ENCODE assay signal across 1 cellular context in the genomic region with DNA sequence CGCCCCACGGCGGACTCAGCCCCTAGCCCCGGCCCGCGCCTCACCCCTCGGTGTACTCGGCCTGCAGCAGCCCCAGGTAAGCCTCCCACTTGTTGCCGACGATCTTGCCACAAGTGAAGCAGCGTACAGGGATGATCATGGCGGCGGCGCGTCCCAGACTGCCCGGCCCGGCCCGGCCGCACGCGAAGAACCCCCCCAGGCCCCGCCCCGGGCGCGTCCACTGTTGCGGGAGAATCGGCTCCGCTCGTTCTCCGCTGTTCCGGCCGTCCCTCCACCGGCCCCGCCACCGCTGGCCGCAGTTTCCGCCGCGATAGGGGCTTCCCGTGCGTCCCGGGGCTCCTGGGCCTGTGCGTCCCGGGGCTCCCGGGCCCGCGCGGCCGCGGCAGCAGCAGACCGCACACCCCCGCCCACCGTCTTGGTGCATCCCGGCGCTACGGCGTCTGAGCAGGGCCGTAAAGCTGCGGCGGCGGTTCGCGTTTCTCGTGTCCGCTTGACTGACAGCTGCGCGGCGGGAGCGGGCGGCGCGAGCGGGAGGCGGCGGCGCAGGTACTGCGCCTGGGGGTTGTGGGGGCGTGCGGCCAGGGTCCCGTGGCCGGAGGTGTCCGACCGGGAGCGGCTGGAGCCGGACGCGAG.
TF ChIP-seq lines count a peak whose summit lies in the region.

A gene (minus strand): TSS at position 160 of the 633 bp plus-strand sequence. CDS start 21 bp downstream, at position 139.
A gene with protein sequence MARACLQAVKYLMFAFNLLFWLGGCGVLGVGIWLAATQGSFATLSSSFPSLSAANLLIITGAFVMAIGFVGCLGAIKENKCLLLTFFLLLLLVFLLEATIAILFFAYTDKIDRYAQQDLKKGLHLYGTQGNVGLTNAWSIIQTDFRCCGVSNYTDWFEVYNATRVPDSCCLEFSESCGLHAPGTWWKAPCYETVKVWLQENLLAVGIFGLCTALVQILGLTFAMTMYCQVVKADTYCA (plus strand): TSS at position 483 of the 633 bp plus-strand sequence. CDS start 7,453 bp downstream, outside the sequence.

TF ChIP-seq in K562, 482 proteins besides CTCF, POLR2A, EP300 and RAD21 (continued from another document and continues in another):
- peak; percentile 54 for TF ChIP-seq HNRNPLL (IDR thresholded peaks at IDR 0.05; ENCODE audit: low read depth, low read length, poor library complexity, severe bottlenecking)
- no peak for TF ChIP-seq ZNF644 (tag; IDR thresholded peaks at IDR 0.05; ENCODE audit: low read depth)
- TF ChIP-seq, protein P1, sequence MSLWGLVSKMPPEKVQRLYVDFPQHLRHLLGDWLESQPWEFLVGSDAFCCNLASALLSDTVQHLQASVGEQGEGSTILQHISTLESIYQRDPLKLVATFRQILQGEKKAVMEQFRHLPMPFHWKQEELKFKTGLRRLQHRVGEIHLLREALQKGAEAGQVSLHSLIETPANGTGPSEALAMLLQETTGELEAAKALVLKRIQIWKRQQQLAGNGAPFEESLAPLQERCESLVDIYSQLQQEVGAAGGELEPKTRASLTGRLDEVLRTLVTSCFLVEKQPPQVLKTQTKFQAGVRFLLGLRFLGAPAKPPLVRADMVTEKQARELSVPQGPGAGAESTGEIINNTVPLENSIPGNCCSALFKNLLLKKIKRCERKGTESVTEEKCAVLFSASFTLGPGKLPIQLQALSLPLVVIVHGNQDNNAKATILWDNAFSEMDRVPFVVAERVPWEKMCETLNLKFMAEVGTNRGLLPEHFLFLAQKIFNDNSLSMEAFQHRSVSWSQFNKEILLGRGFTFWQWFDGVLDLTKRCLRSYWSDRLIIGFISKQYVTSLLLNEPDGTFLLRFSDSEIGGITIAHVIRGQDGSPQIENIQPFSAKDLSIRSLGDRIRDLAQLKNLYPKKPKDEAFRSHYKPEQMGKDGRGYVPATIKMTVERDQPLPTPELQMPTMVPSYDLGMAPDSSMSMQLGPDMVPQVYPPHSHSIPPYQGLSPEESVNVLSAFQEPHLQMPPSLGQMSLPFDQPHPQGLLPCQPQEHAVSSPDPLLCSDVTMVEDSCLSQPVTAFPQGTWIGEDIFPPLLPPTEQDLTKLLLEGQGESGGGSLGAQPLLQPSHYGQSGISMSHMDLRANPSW (CRISPR knock-in tag; IDR thresholded peaks at IDR 0.05) = 0 out of 2 replicates have a peak, but pooled peaks have one; percentile 44
- TF ChIP-seq, protein P2, sequence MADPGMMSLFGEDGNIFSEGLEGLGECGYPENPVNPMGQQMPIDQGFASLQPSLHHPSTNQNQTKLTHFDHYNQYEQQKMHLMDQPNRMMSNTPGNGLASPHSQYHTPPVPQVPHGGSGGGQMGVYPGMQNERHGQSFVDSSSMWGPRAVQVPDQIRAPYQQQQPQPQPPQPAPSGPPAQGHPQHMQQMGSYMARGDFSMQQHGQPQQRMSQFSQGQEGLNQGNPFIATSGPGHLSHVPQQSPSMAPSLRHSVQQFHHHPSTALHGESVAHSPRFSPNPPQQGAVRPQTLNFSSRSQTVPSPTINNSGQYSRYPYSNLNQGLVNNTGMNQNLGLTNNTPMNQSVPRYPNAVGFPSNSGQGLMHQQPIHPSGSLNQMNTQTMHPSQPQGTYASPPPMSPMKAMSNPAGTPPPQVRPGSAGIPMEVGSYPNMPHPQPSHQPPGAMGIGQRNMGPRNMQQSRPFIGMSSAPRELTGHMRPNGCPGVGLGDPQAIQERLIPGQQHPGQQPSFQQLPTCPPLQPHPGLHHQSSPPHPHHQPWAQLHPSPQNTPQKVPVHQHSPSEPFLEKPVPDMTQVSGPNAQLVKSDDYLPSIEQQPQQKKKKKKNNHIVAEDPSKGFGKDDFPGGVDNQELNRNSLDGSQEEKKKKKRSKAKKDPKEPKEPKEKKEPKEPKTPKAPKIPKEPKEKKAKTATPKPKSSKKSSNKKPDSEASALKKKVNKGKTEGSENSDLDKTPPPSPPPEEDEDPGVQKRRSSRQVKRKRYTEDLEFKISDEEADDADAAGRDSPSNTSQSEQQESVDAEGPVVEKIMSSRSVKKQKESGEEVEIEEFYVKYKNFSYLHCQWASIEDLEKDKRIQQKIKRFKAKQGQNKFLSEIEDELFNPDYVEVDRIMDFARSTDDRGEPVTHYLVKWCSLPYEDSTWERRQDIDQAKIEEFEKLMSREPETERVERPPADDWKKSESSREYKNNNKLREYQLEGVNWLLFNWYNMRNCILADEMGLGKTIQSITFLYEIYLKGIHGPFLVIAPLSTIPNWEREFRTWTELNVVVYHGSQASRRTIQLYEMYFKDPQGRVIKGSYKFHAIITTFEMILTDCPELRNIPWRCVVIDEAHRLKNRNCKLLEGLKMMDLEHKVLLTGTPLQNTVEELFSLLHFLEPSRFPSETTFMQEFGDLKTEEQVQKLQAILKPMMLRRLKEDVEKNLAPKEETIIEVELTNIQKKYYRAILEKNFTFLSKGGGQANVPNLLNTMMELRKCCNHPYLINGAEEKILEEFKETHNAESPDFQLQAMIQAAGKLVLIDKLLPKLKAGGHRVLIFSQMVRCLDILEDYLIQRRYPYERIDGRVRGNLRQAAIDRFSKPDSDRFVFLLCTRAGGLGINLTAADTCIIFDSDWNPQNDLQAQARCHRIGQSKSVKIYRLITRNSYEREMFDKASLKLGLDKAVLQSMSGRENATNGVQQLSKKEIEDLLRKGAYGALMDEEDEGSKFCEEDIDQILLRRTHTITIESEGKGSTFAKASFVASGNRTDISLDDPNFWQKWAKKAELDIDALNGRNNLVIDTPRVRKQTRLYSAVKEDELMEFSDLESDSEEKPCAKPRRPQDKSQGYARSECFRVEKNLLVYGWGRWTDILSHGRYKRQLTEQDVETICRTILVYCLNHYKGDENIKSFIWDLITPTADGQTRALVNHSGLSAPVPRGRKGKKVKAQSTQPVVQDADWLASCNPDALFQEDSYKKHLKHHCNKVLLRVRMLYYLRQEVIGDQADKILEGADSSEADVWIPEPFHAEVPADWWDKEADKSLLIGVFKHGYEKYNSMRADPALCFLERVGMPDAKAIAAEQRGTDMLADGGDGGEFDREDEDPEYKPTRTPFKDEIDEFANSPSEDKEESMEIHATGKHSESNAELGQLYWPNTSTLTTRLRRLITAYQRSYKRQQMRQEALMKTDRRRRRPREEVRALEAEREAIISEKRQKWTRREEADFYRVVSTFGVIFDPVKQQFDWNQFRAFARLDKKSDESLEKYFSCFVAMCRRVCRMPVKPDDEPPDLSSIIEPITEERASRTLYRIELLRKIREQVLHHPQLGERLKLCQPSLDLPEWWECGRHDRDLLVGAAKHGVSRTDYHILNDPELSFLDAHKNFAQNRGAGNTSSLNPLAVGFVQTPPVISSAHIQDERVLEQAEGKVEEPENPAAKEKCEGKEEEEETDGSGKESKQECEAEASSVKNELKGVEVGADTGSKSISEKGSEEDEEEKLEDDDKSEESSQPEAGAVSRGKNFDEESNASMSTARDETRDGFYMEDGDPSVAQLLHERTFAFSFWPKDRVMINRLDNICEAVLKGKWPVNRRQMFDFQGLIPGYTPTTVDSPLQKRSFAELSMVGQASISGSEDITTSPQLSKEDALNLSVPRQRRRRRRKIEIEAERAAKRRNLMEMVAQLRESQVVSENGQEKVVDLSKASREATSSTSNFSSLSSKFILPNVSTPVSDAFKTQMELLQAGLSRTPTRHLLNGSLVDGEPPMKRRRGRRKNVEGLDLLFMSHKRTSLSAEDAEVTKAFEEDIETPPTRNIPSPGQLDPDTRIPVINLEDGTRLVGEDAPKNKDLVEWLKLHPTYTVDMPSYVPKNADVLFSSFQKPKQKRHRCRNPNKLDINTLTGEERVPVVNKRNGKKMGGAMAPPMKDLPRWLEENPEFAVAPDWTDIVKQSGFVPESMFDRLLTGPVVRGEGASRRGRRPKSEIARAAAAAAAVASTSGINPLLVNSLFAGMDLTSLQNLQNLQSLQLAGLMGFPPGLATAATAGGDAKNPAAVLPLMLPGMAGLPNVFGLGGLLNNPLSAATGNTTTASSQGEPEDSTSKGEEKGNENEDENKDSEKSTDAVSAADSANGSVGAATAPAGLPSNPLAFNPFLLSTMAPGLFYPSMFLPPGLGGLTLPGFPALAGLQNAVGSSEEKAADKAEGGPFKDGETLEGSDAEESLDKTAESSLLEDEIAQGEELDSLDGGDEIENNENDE (IDR thresholded peaks at IDR 0.05; ENCODE audit: low read depth, low read length) = no peak
- TF ChIP-seq, protein P3, sequence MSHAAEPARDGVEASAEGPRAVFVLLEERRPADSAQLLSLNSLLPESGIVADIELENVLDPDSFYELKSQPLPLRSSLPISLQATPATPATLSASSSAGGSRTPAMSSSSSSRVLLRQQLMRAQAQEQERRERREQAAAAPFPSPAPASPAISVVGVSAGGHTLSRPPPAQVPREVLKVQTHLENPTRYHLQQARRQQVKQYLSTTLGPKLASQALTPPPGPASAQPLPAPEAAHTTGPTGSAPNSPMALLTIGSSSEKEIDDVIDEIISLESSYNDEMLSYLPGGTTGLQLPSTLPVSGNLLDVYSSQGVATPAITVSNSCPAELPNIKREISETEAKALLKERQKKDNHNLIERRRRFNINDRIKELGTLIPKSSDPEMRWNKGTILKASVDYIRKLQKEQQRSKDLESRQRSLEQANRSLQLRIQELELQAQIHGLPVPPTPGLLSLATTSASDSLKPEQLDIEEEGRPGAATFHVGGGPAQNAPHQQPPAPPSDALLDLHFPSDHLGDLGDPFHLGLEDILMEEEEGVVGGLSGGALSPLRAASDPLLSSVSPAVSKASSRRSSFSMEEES (CRISPR knock-in tag; IDR thresholded peaks at IDR 0.05) = peak; percentile 1; the same call in 1 of the 2 replicates
- TF ChIP-seq TOE1 (IDR thresholded peaks at IDR 0.05; ENCODE audit: borderline replicate concordance) = peak; percentile 98; the same call in 1 of the 2 replicates
- no peak for TF ChIP-seq TOE1 (CRISPR knock-in tag; IDR thresholded peaks at IDR 0.05; ENCODE audit: borderline replicate concordance, low read depth)
- TF ChIP-seq NR4A1 (CRISPR knock-in tag; IDR thresholded peaks at IDR 0.05) = no peak
- peak; percentile 58; the same call in 1 of the 2 replicates for TF ChIP-seq NR4A1 (tag; IDR thresholded peaks at IDR 0.05)
- TF ChIP-seq FIP1L1 (IDR thresholded peaks at IDR 0.05; ENCODE audit: low read depth, low read length, poor library complexity, severe bottlenecking) = peak; percentile 74
- TF ChIP-seq POLR2AphosphoS5 (IDR thresholded peaks at IDR 0.05; ENCODE audit: control insufficient read depth, insufficient read depth, low read depth, low read length) = peak; percentile 86
- TF ChIP-seq ATF7 (IDR thresholded peaks at IDR 0.05) = peak; percentile 100
- no peak for TF ChIP-seq GATAD2A (IDR thresholded peaks at IDR 0.05)
- TF ChIP-seq, protein P4, sequence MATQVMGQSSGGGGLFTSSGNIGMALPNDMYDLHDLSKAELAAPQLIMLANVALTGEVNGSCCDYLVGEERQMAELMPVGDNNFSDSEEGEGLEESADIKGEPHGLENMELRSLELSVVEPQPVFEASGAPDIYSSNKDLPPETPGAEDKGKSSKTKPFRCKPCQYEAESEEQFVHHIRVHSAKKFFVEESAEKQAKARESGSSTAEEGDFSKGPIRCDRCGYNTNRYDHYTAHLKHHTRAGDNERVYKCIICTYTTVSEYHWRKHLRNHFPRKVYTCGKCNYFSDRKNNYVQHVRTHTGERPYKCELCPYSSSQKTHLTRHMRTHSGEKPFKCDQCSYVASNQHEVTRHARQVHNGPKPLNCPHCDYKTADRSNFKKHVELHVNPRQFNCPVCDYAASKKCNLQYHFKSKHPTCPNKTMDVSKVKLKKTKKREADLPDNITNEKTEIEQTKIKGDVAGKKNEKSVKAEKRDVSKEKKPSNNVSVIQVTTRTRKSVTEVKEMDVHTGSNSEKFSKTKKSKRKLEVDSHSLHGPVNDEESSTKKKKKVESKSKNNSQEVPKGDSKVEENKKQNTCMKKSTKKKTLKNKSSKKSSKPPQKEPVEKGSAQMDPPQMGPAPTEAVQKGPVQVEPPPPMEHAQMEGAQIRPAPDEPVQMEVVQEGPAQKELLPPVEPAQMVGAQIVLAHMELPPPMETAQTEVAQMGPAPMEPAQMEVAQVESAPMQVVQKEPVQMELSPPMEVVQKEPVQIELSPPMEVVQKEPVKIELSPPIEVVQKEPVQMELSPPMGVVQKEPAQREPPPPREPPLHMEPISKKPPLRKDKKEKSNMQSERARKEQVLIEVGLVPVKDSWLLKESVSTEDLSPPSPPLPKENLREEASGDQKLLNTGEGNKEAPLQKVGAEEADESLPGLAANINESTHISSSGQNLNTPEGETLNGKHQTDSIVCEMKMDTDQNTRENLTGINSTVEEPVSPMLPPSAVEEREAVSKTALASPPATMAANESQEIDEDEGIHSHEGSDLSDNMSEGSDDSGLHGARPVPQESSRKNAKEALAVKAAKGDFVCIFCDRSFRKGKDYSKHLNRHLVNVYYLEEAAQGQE (CRISPR knock-in tag; IDR thresholded peaks at IDR 0.05; ENCODE audit: low read depth) = peak; percentile 80; the same call in 1 of the 2 replicates
- TF ChIP-seq, protein P5, sequence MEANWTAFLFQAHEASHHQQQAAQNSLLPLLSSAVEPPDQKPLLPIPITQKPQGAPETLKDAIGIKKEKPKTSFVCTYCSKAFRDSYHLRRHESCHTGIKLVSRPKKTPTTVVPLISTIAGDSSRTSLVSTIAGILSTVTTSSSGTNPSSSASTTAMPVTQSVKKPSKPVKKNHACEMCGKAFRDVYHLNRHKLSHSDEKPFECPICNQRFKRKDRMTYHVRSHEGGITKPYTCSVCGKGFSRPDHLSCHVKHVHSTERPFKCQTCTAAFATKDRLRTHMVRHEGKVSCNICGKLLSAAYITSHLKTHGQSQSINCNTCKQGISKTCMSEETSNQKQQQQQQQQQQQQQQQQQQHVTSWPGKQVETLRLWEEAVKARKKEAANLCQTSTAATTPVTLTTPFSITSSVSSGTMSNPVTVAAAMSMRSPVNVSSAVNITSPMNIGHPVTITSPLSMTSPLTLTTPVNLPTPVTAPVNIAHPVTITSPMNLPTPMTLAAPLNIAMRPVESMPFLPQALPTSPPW (CRISPR knock-in tag; IDR thresholded peaks at IDR 0.05) = peak; percentile 84
- TF ChIP-seq L3MBTL2 (IDR thresholded peaks at IDR 0.05) = peak; percentile 57
- TF ChIP-seq U2AF1 (optimal IDR thresholded peaks at IDR 0.05; ENCODE audit: low read depth, low read length) = peak; percentile 84
- TF ChIP-seq GATAD2B (IDR thresholded peaks at IDR 0.05; ENCODE audit: borderline replicate concordance) = peak; percentile 74
- TF ChIP-seq ETS2 (tag; IDR thresholded peaks at IDR 0.05; ENCODE audit: borderline replicate concordance, poor library complexity, severe bottlenecking) = no peak
- peak; percentile 13 to 88; a peak in 2 of 4 replicates for TF ChIP-seq HDAC1 (IDR thresholded peaks at IDR 0.05)
- TF ChIP-seq ZFX (CRISPR knock-in tag; IDR thresholded peaks at IDR 0.05) = peak; percentile 73
- TF ChIP-seq, protein P6, sequence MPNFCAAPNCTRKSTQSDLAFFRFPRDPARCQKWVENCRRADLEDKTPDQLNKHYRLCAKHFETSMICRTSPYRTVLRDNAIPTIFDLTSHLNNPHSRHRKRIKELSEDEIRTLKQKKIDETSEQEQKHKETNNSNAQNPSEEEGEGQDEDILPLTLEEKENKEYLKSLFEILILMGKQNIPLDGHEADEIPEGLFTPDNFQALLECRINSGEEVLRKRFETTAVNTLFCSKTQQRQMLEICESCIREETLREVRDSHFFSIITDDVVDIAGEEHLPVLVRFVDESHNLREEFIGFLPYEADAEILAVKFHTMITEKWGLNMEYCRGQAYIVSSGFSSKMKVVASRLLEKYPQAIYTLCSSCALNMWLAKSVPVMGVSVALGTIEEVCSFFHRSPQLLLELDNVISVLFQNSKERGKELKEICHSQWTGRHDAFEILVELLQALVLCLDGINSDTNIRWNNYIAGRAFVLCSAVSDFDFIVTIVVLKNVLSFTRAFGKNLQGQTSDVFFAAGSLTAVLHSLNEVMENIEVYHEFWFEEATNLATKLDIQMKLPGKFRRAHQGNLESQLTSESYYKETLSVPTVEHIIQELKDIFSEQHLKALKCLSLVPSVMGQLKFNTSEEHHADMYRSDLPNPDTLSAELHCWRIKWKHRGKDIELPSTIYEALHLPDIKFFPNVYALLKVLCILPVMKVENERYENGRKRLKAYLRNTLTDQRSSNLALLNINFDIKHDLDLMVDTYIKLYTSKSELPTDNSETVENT (CRISPR knock-in tag; IDR thresholded peaks at IDR 0.05) = peak; percentile 48; the same call in 1 of the 2 replicates
- TF ChIP-seq E2F3 (CRISPR knock-in tag; IDR thresholded peaks at IDR 0.05) = peak; percentile 47; the same call in 1 of the 2 replicates
- TF ChIP-seq RB1 (IDR thresholded peaks at IDR 0.05; ENCODE audit: low read depth) = peak; percentile 94
- TF ChIP-seq MTA3 (IDR thresholded peaks at IDR 0.05; ENCODE audit: borderline replicate concordance) = peak; percentile 100
- peak; percentile 13; the same call in 1 of the 2 replicates for TF ChIP-seq CHD2 (IDR thresholded peaks at IDR 0.05; ENCODE audit: low read depth, low read length)
